In genomic region chr1:209784276-209785169, GRCh38 we compare ENCODE assay signal across 8 cellular contexts. TPM values are rescaled to one million over a fixed set of nuclear protein-coding genes. Genes with fewer than 3 reads are reported as not detected.
DNase-seq lines count a peak whose midpoint lies in the region; ATAC-seq lines count a peak whose summit lies in the region.

Gene C1orf74 (minus strand): TSS chr1:209784559. CDS start chr1:209783634, 925 bp downstream.

- peak; percentile 98 for ATAC-seq in GM21367 (IDR thresholded peaks at IDR 0.05; ENCODE audit: unreplicated experiment)
- ATAC-seq in effector memory CD8-positive, alpha-beta T cell (replicated peaks), result peak; percentile 99

- H3K27me3 Mint-ChIP-seq in effector memory CD8-positive, alpha-beta T cell, result peaks cover 7 to 10% of the 10 kb centered on the region in 2 donors

- no peaks in the 10 kb centered on the region for H3K9me3 Mint-ChIP-seq in effector memory CD8-positive, alpha-beta T cell

- peak; percentile 99 for DNase-seq in COR-L47 (lab: John Stamatoyannopoulos, UW)
- peak; percentile 98 for DNase-seq in HT1080 (ENCODE audit: low read depth)
- peak; percentile 97 to 98 for DNase-seq in NOMO-1 (lab: John Stamatoyannopoulos, UW; ENCODE audit: unreplicated experiment in 2 of 2)
- DNase-seq in activated CD8-positive, alpha-beta memory T cell treated with anti-CD3 and anti-CD28 coated beads for 48 hours (ENCODE audit: low read depth in 2 of 3, low spot score in 2 of 3), result peak; percentile 100
- DNase-seq in effector memory CD8-positive, alpha-beta T cell, result peak; percentile 99 to 100 (median 99)
- DNase-seq in medulla oblongata (ENCODE audit: extremely low spot score), result peak; percentile 99
- peak; percentile 98 to 100 (median 99) for DNase-seq in stimulated activated CD4-positive, alpha-beta T cell treated with anti-CD3 and anti-CD28 coated beads, TNF-alpha, amount 100 ng/mL, for 48 hours (ENCODE audit: low read depth in 3 of 3)

- peaks cover 17 to 20% of the 10 kb centered on the region in 2 donors for H3K4me1 Mint-ChIP-seq in effector memory CD8-positive, alpha-beta T cell (ENCODE audit: low read depth in 2 of 2)

- peak within 1 kb of the TSS; percentile 94 to 96 for H3K27ac Mint-ChIP-seq in effector memory CD8-positive, alpha-beta T cell

- peaks cover 36% of the 10 kb centered on the region for H3K36me3 Mint-ChIP-seq in effector memory CD8-positive, alpha-beta T cell (ENCODE audit: insufficient read depth)

- peak within 1 kb of the TSS; percentile 84 to 86 for H3K4me3 Mint-ChIP-seq in effector memory CD8-positive, alpha-beta T cell

RNA-seq across cellular contexts. Expression of gene C1orf74, which starts in this region (rescaled TPM):
- 3.9 and 4.5 TPM in 2 replicates for total RNA-seq in HT1080 (2014; rRNA removed; shearing (Covaris generic))
- 3.9 and 4.1 TPM in 2 replicates for polyA plus RNA-seq in HT1080 (2015; cell fraction: cytosol; rRNA removed)
- 5.5 and 6.1 TPM in 2 replicates for polyA plus RNA-seq in HT1080 (2015; cell fraction: nucleus; rRNA removed)

Comparison
In these comparisons a context has a peak if more than half of its experiments do, and no peak if none do; other contexts are left out.
1. Peak in every context shown above with its lines: DNase-seq and ATAC-seq.